Comparison of ENCODE assay signal across 16 cellular contexts in the genomic region with DNA sequence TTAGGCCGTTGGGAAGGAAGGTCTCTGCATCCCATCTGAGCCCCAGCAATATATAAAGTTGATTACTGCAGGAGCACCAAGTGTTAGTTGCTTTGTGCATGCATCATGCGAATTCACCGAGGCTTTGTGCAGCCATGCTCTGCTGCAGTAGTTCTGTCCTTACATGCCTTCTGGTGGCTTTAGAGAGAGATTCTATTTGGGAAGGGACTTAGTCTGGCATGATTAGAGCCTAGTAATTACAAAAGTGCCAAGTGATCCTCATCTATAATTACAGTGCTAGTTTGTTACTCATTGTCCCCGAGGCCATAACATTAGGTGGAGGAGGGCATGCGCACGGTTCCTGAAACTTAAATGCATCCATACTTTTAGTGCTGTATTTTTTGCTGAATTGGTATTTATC.
DNase-seq lines count a peak whose midpoint lies in the region; ATAC-seq and TF ChIP-seq lines count a peak whose summit lies in the region.
"Had no signal": no experiment of that assay in that cellular context is flagged by ENCODE, and none has a peak within 500 bp of the region (broad histone marks: within the 10 kb centered on the region; RNA-seq: fewer than 3 reads in every experiment).

No MANE protein-coding gene starts in this region.

- ATAC-seq in Right ventricle myocardium inferior (peak; percentile 64), HG02623 (IDR thresholded peaks at IDR 0.05; ENCODE audit: unreplicated experiment) (no peak), HG02870 (IDR thresholded peaks at IDR 0.05; ENCODE audit: unreplicated experiment) (no peak)
- ATAC-seq: GM23338, PC-3, T-helper 17 cell had no signal

- no peaks in the 10 kb centered on the region for H3K9me3 ChIP-seq in left ventricle myocardium inferior (replicated peaks)

- no peaks in the 10 kb centered on the region for H3K27me3 ChIP-seq in left ventricle myocardium inferior (ENCODE audit: low read depth)

- intact Hi-C loops in Right ventricle myocardium inferior (cut with DNase I) (no loop called here), cardiac septum (cut with DNase I) (loop anchor here (10.0 kb wide), 1 partner anchor 97 kb away; no protein-coding TSS in a partner anchor), left ventricle myocardium inferior (cut with micrococcal nuclease) (no loop called here)

- no peak for TF ChIP-seq CTCF in left ventricle myocardium inferior (IDR thresholded peaks at IDR 0.05; ENCODE audit: borderline replicate concordance)

- DNase-seq in Right ventricle myocardium inferior (ENCODE audit: missing footprints) (no peak), cardiac septum (ENCODE audit: low spot score) (no peak), NCI-H1436 treated with DMSO at 0.1 percent for 48 hours (lab: John Stamatoyannopoulos, UW) (peak; percentile 4), left ventricle myocardium inferior (no peak), pons (ENCODE audit: low spot score) (no peak)
- DNase-seq: ACHN; CD4-positive, alpha-beta memory T cell; KG1; NCI-H2171; NCI-H446 treated with DMSO at 0.1 percent for 48 hours; NK-92 treated with Interleukin-12 subunit alpha and Interleukin-12 subunit beta, amount 100 ng/mL, for 24 hours; PC-3; T-helper 17 cell had no signal

- peak overlapping the region; percentile 17 for H3K27ac ChIP-seq in left ventricle myocardium inferior (replicated peaks)

- H3K36me3 ChIP-seq in left ventricle myocardium inferior: no peaks in the 10 kb centered on the region

- H3K4me1 ChIP-seq in left ventricle myocardium inferior: peaks cover 42% of the 10 kb centered on the region

- H3K4me3 ChIP-seq in left ventricle myocardium inferior: no peak overlapping the region
- H3K4me3 ChIP-seq: GM23338 had no signal
